ENCODE assay signal across 18 cellular contexts in the genomic region with DNA sequence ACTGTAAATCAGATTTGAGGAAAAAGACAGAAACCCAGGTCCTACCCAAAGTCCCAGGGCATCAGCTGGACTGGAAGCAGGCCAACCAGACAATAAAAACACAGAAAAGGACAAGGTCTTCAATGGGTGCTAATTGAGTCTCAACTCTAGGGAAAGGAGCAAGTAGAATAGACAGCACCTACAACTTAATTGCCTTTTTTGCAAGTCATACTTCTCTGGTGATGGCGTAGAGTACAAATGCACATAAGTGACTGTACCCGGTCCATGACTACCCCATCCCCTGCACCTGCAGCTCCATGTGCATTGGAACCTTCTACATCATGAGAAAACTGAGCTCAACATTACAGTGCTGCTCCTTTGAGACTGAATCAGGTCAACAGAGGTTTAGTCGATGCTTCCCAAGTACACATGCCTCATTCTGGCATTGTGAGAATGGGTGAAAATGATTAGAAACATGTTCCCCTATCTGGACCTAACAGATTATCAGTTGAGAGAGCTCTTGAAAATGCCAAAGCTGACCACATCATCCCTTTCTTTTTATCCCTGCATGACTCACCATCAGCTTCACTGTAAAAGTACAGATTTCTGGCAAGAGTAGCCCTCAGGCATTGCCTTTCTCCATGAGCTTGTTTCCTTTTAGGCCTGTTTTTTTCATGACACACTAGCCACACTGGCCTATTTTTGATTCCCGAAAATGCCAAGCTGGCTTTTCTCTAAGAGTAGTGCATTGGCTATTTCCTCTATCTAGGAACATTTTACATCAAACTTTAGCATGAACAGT.
A peak's percentile ranks its signal among the peaks of the same experiment; 100 is the strongest.
DNase-seq lines count a peak whose midpoint lies in the region; ATAC-seq and TF ChIP-seq lines count a peak whose summit lies in the region.
"Had no signal": no experiment of that assay in that cellular context is flagged by ENCODE, and none has a peak within 500 bp of the region (broad histone marks: within the 10 kb centered on the region; RNA-seq: fewer than 3 reads in every experiment).

No MANE protein-coding gene starts in this region.

- H3K27me3 ChIP-seq in GM23248 (replicated peaks; ENCODE audit: insufficient read depth), result no peaks in the 10 kb centered on the region
- H3K27me3 ChIP-seq: gastrocnemius medialis, sigmoid colon had no signal

- H2AFZ ChIP-seq in GM23248, result no peak overlapping the region

- no peaks in the 10 kb centered on the region for H3K36me3 ChIP-seq in GM23248 (ENCODE audit: low read depth)
- H3K36me3 ChIP-seq: gastrocnemius medialis, HAP-1, sigmoid colon had no signal

- H4K20me1 ChIP-seq in GM23248 (ENCODE audit: insufficient read depth), result no peaks in the 10 kb centered on the region

- 13 to 21% methylated on average over 4 of the region's 4 CpGs for WGBS in GM23248 (ENCODE audit: low coverage in 1 of 2, low lambda C conversion rate in 2 of 2, missing lambda C conversion rate in 2 of 2), 2 experiments

- ATAC-seq in omental fat pad (ENCODE audit: low FRiP score), result peak; percentile 71
- ATAC-seq in HG03457 (IDR thresholded peaks at IDR 0.05; ENCODE audit: unreplicated experiment), result no peak
- ATAC-seq in HG03108 (IDR thresholded peaks at IDR 0.05; ENCODE audit: unreplicated experiment), result no peak
- no peak for ATAC-seq in activated naive CD8-positive, alpha-beta T cell treated with anti-CD3 and anti-CD28 coated beads, Interleukin-2, amount 50 U/mL, for 24 hours
- ATAC-seq: gastrocnemius medialis; naive thymus-derived CD8-positive, alpha-beta T cell had no signal

- H3K4me3 ChIP-seq in GM23248 (no peak overlapping the region), fibroblast of pulmonary artery (replicated peaks; ENCODE audit: low read depth, low read length) (no peak overlapping the region)
- H3K4me3 ChIP-seq: gastrocnemius medialis, HAP-1, sigmoid colon had no signal

- DNase-seq in GM23248 (peak; percentile 8), SK-MEL-5 (ENCODE audit: low read depth, low spot score) (peak; percentile 45), fibroblast of pulmonary artery (ENCODE audit: low read depth) (peak; percentile 80), omental fat pad (ENCODE audit: low spot score) (no peak), GDM1 (lab: John Stamatoyannopoulos, UW) (no peak)
- DNase-seq in activated naive CD8-positive, alpha-beta T cell treated with anti-CD3 and anti-CD28 coated beads, Interleukin-2, amount 50 U/mL, for 24 hours, result no peak
- DNase-seq: kidney glomerular epithelial cell; naive thymus-derived CD8-positive, alpha-beta T cell; NCI-H1092 treated with DMSO at 0.1 percent for 48 hours; NCI-H510A treated with DMSO at 0.1 percent for 48 hours; sigmoid colon had no signal

- no peak overlapping the region for H3K9ac ChIP-seq in GM23248

- in situ Hi-C loops in GM23248 (cut with MboI), result no loop called here
- in situ Hi-C loops in SK-MEL-5 (cut with HindIII; ENCODE audit: low pct_unique_long_range_greater_than_20kb, low sequenced_read_pairs), result no loop called here

- no peaks in the 10 kb centered on the region for H3K9me3 ChIP-seq in GM23248 (ENCODE audit: low read depth)
- H3K9me3 ChIP-seq: gastrocnemius medialis, HAP-1 had no signal

- H3K79me2 ChIP-seq in GM23248 (ENCODE audit: insufficient read depth), result no peaks in the 10 kb centered on the region

- H3K4me3 Mint-ChIP-seq in activated naive CD8-positive, alpha-beta T cell treated with anti-CD3 and anti-CD28 coated beads, Interleukin-2, amount 50 U/mL, for 24 hours, result no peak overlapping the region
- H3K4me3 Mint-ChIP-seq: activated naive CD4-positive, alpha-beta T cell treated with anti-CD3 and anti-CD28 coated beads, Interleukin-2, amount 50 U/mL, for 24 hours; B cell; dendritic cell treated with granulocyte-macrophage colony-stimulating factor and Interleukin-4, amounts not matched to agents 40 ng/mL and 50 ng/mL, for 4 days; naive thymus-derived CD8-positive, alpha-beta T cell had no signal

- H3K4me2 ChIP-seq in GM23248 (ENCODE audit: unreplicated experiment), result no peak overlapping the region

- no peaks in the 10 kb centered on the region for H3F3A ChIP-seq in GM23248 (ENCODE audit: insufficient read depth)

- H3K27ac ChIP-seq in GM23248, result no peak overlapping the region
- H3K27ac ChIP-seq: gastrocnemius medialis, sigmoid colon had no signal

- H3K27me3 Mint-ChIP-seq in activated naive CD8-positive, alpha-beta T cell treated with anti-CD3 and anti-CD28 coated beads, Interleukin-2, amount 50 U/mL, for 24 hours, result no peaks in the 10 kb centered on the region
- H3K27me3 Mint-ChIP-seq: activated naive CD4-positive, alpha-beta T cell treated with anti-CD3 and anti-CD28 coated beads, Interleukin-2, amount 50 U/mL, for 24 hours; B cell; dendritic cell treated with granulocyte-macrophage colony-stimulating factor and Interleukin-4, amounts not matched to agents 40 ng/mL and 50 ng/mL, for 4 days had no signal

- no peaks in the 10 kb centered on the region for H3K4me1 ChIP-seq in GM23248 (ENCODE audit: insufficient read depth)
- H3K4me1 ChIP-seq: gastrocnemius medialis, HAP-1, sigmoid colon had no signal

- no peak for TF ChIP-seq CTCF in fibroblast of pulmonary artery (IDR thresholded peaks at IDR 0.05; ENCODE audit: low read length, missing control alignments)
- no peak for TF ChIP-seq CTCF in omental fat pad (IDR thresholded peaks at IDR 0.05)

- peaks cover 3% of the 10 kb centered on the region for H3K9me3 Mint-ChIP-seq in activated naive CD8-positive, alpha-beta T cell treated with anti-CD3 and anti-CD28 coated beads, Interleukin-2, amount 50 U/mL, for 24 hours
- H3K9me3 Mint-ChIP-seq: activated naive CD4-positive, alpha-beta T cell treated with anti-CD3 and anti-CD28 coated beads, Interleukin-2, amount 50 U/mL, for 24 hours had no signal

- H3K9me2 ChIP-seq in GM23248 (ENCODE audit: insufficient read depth), result no peaks in the 10 kb centered on the region

- H3K4me1 Mint-ChIP-seq in activated naive CD8-positive, alpha-beta T cell treated with anti-CD3 and anti-CD28 coated beads, Interleukin-2, amount 50 U/mL, for 24 hours, result peaks cover 4% of the 10 kb centered on the region
- H3K4me1 Mint-ChIP-seq: activated naive CD4-positive, alpha-beta T cell treated with anti-CD3 and anti-CD28 coated beads, Interleukin-2, amount 50 U/mL, for 24 hours had no signal

- H3K36me3 Mint-ChIP-seq in activated naive CD8-positive, alpha-beta T cell treated with anti-CD3 and anti-CD28 coated beads, Interleukin-2, amount 50 U/mL, for 24 hours (ENCODE audit: low read depth), result no peaks in the 10 kb centered on the region
- H3K36me3 Mint-ChIP-seq: activated naive CD4-positive, alpha-beta T cell treated with anti-CD3 and anti-CD28 coated beads, Interleukin-2, amount 50 U/mL, for 24 hours; naive thymus-derived CD8-positive, alpha-beta T cell had no signal

- no peak overlapping the region for H3K27ac Mint-ChIP-seq in activated naive CD8-positive, alpha-beta T cell treated with anti-CD3 and anti-CD28 coated beads, Interleukin-2, amount 50 U/mL, for 24 hours
- H3K27ac Mint-ChIP-seq: activated naive CD4-positive, alpha-beta T cell treated with anti-CD3 and anti-CD28 coated beads, Interleukin-2, amount 50 U/mL, for 24 hours; B cell; dendritic cell treated with granulocyte-macrophage colony-stimulating factor and Interleukin-4, amounts not matched to agents 40 ng/mL and 50 ng/mL, for 4 days; naive thymus-derived CD8-positive, alpha-beta T cell had no signal

Comparison
In these comparisons a context has a peak if more than half of its experiments do, and no peak if none do; other contexts are left out.
1. DNase-seq: peak in GM23248 (single experiment), SK-MEL-5 (single experiment) and fibroblast of pulmonary artery (single experiment); none in omental fat pad (single experiment), GDM1 (single experiment) and activated naive CD8-positive, alpha-beta T cell treated with anti-CD3 and anti-CD28 coated beads, Interleukin-2, amount 50 U/mL, for 24 hours (single experiment).